ENCODE assay signal across 11 cellular contexts in the genomic region with DNA sequence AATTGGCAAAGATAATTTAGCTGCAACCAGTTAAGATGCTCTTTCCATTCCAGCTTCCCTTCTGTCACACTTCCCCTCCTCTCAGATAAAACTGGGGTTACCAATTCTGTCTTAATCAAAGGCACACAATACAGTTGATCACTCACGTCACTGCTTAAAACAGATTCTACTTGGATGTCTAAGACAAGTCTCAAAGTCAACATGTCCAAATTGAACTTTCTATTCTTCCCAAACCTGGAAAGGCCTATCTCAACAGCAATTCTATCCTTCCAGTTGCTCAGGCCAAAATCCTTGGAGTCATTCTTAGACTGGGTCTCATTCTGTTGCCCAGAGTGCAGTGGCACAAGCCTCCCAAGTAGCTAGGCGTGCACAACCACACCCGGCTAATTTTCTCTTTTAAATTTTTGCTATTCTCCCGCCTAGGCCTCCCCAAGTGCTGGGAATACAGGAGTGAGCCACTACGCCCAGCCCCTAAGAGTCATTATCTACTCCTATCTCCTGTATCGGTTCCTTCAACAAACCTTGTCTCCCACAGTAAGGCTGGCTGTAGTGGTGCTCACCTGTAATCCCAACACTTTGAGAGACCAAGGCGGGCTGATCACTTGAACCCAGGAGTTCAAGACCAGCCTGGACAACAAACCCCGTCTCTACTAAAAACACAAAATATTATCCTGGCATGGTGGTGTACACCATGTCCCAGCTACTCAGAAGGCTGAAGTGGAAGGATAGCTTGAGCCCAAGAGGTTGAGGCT. TPM values are rescaled to one million over a fixed set of nuclear protein-coding genes. Genes with fewer than 3 reads are reported as not detected.
DNase-seq lines count a peak whose midpoint lies in the region; ATAC-seq and TF ChIP-seq lines count a peak whose summit lies in the region.
"Had no signal": no experiment of that assay in that cellular context is flagged by ENCODE, and none has a peak within 500 bp of the region (broad histone marks: within the 10 kb centered on the region; RNA-seq: fewer than 3 reads in every experiment).

No MANE protein-coding gene starts in this region.

- H3K27ac ChIP-seq in colonic mucosa: no peak overlapping the region

- no peak for TF ChIP-seq CTCF in colonic mucosa (IDR thresholded peaks at IDR 0.05)

- H3K36me3 ChIP-seq in colonic mucosa: peaks cover 4% of the 10 kb centered on the region

- H3K4me1 ChIP-seq in colonic mucosa: no peaks in the 10 kb centered on the region

- no peaks in the 10 kb centered on the region for H3K27me3 Mint-ChIP-seq in activated T-helper 2 cell treated with anti-CD3 and anti-CD28 coated beads, Interferon-gamma antibody, Interleukin-2, Interleukin-4, amounts not matched to agents 10 μg/mL and 5 μg/mL and 100 μg/mL, durations not matched to agents 14 hours and 24 hours and 36 hours (ENCODE audit: low read depth)
- H3K27me3 Mint-ChIP-seq in stimulated activated naive B cell treated with anti-CD40 and anti-IgM and Interleukin-4, amounts not matched to agents 10 μg/mL and 1 μg/mL and 100 μg/mL, for 72 hours: no peaks in the 10 kb centered on the region

- peaks cover 48% of the 10 kb centered on the region for H3K4me1 Mint-ChIP-seq in activated T-helper 2 cell treated with anti-CD3 and anti-CD28 coated beads, Interferon-gamma antibody, Interleukin-2, Interleukin-4, amounts not matched to agents 10 μg/mL and 5 μg/mL and 100 μg/mL, durations not matched to agents 14 hours and 24 hours and 36 hours (ENCODE audit: low read depth)
- H3K4me1 Mint-ChIP-seq in stimulated activated naive B cell treated with anti-CD40 and anti-IgM and Interleukin-4, amounts not matched to agents 10 μg/mL and 1 μg/mL and 100 μg/mL, for 72 hours: peaks cover 34 to 57% of the 10 kb centered on the region in 2 donors

- intact Hi-C loops in activated T-helper 2 cell treated with anti-CD3 and anti-CD28 coated beads, Interferon-gamma antibody, Interleukin-2, Interleukin-4, amounts not matched to agents 10 μg/mL and 5 μg/mL and 100 μg/mL, durations not matched to agents 14 hours and 24 hours and 36 hours (cut with micrococcal nuclease): no loop called here
- intact Hi-C loops in colonic mucosa (cut with DNase I): no loop called here

- peak; percentile 27 for DNase-seq in stimulated activated CD4-positive, alpha-beta T cell treated with anti-CD3 and anti-CD28 coated beads, Interleukin-15, amount 100 ng/mL, for 24 hours
- DNase-seq in stimulated activated CD4-positive, alpha-beta T cell treated with anti-CD3 and anti-CD28 coated beads, Interleukin-4, amount 100 ng/mL, for 4 hours: no peak
- DNase-seq in activated T-helper 2 cell treated with anti-CD3 and anti-CD28 coated beads, Interferon-gamma antibody, Interleukin-2, Interleukin-4, amounts not matched to agents 10 μg/mL and 5 μg/mL and 100 μg/mL, durations not matched to agents 14 hours and 24 hours and 36 hours (ENCODE audit: low spot score): no peak
- DNase-seq in stimulated activated naive B cell treated with anti-CD40 and anti-IgM and Interleukin-4, amounts not matched to agents 10 μg/mL and 1 μg/mL and 100 μg/mL, for 72 hours: no peak
- DNase-seq in NCI-H526 treated with DMSO at 0.1 percent for 48 hours (lab: John Stamatoyannopoulos, UW): no peak
- no peak for DNase-seq in colonic mucosa
- DNase-seq: activated CD4-positive, CD25-positive, alpha-beta regulatory T cell treated with anti-CD3 and anti-CD28 coated beads, Interleukin-2, amount 50 U/mL, for 72 hours; COR-L47; IMR-90; NCI-H2171; stimulated activated naive CD4-positive, alpha-beta T cell treated with Interleukin-2 at 50 U/mL for 16 hours had no signal

- H3K9ac ChIP-seq in colonic mucosa (ENCODE audit: low read depth in 2 of 2, low read length in 2 of 2): no peak overlapping the region

- no peaks in the 10 kb centered on the region for H3K9me3 ChIP-seq in colonic mucosa

- H3K4me3 Mint-ChIP-seq in activated T-helper 2 cell treated with anti-CD3 and anti-CD28 coated beads, Interferon-gamma antibody, Interleukin-2, Interleukin-4, amounts not matched to agents 10 μg/mL and 5 μg/mL and 100 μg/mL, durations not matched to agents 14 hours and 24 hours and 36 hours (ENCODE audit: low read depth): no peak overlapping the region
- H3K4me3 Mint-ChIP-seq in stimulated activated naive B cell treated with anti-CD40 and anti-IgM and Interleukin-4, amounts not matched to agents 10 μg/mL and 1 μg/mL and 100 μg/mL, for 72 hours: peak overlapping the region in 1 of 2 donors; percentile 8

- no peak for ATAC-seq in stimulated activated naive B cell treated with anti-CD40 and anti-IgM and Interleukin-4, amounts not matched to agents 10 μg/mL and 1 μg/mL and 100 μg/mL, for 72 hours (replicated peaks)

- H3K4me3 ChIP-seq in colonic mucosa: no peak overlapping the region

- H3K27ac Mint-ChIP-seq in activated T-helper 2 cell treated with anti-CD3 and anti-CD28 coated beads, Interferon-gamma antibody, Interleukin-2, Interleukin-4, amounts not matched to agents 10 μg/mL and 5 μg/mL and 100 μg/mL, durations not matched to agents 14 hours and 24 hours and 36 hours: peak overlapping the region; percentile 50
- H3K27ac Mint-ChIP-seq in stimulated activated naive B cell treated with anti-CD40 and anti-IgM and Interleukin-4, amounts not matched to agents 10 μg/mL and 1 μg/mL and 100 μg/mL, for 72 hours: peak overlapping the region; percentile 85

- H3K9me3 Mint-ChIP-seq in activated T-helper 2 cell treated with anti-CD3 and anti-CD28 coated beads, Interferon-gamma antibody, Interleukin-2, Interleukin-4, amounts not matched to agents 10 μg/mL and 5 μg/mL and 100 μg/mL, durations not matched to agents 14 hours and 24 hours and 36 hours: no peaks in the 10 kb centered on the region
- H3K9me3 Mint-ChIP-seq in stimulated activated naive B cell treated with anti-CD40 and anti-IgM and Interleukin-4, amounts not matched to agents 10 μg/mL and 1 μg/mL and 100 μg/mL, for 72 hours: peaks cover 0 to 1% of the 10 kb centered on the region in 2 donors

- no peaks in the 10 kb centered on the region for H3K27me3 ChIP-seq in colonic mucosa

- H3K36me3 Mint-ChIP-seq in activated T-helper 2 cell treated with anti-CD3 and anti-CD28 coated beads, Interferon-gamma antibody, Interleukin-2, Interleukin-4, amounts not matched to agents 10 μg/mL and 5 μg/mL and 100 μg/mL, durations not matched to agents 14 hours and 24 hours and 36 hours (ENCODE audit: low read depth): peaks cover 88% of the 10 kb centered on the region
- peaks cover 61 to 78% of the 10 kb centered on the region in 2 donors for H3K36me3 Mint-ChIP-seq in stimulated activated naive B cell treated with anti-CD40 and anti-IgM and Interleukin-4, amounts not matched to agents 10 μg/mL and 1 μg/mL and 100 μg/mL, for 72 hours

RNA-seq across cellular contexts. Expression of a gene that starts 4.8 kb away (rescaled TPM):
- total RNA-seq in activated T-helper 2 cell treated with anti-CD3 and anti-CD28 coated beads, Interferon-gamma antibody, Interleukin-2, Interleukin-4, amounts not matched to agents 10 μg/mL and 5 μg/mL and 100 μg/mL, durations not matched to agents 14 hours and 24 hours and 36 hours: 1,969 and 2,120 TPM in 2 replicates
- total RNA-seq in colonic mucosa: 1,000 to 10,000 TPM; 1,421 to 1,478 TPM

RNA-seq across cellular contexts. Expression of a gene that starts 17.4 kb away (rescaled TPM):
- 44.2 and 45.4 TPM in 2 replicates for total RNA-seq in activated T-helper 2 cell treated with anti-CD3 and anti-CD28 coated beads, Interferon-gamma antibody, Interleukin-2, Interleukin-4, amounts not matched to agents 10 μg/mL and 5 μg/mL and 100 μg/mL, durations not matched to agents 14 hours and 24 hours and 36 hours
- total RNA-seq in colonic mucosa: 10 to 100 TPM; 24.3 to 39.8 TPM

RNA-seq across cellular contexts. Expression of a gene that starts 39.0 kb away (rescaled TPM):
- 278 and 292 TPM in 2 replicates for total RNA-seq in activated T-helper 2 cell treated with anti-CD3 and anti-CD28 coated beads, Interferon-gamma antibody, Interleukin-2, Interleukin-4, amounts not matched to agents 10 μg/mL and 5 μg/mL and 100 μg/mL, durations not matched to agents 14 hours and 24 hours and 36 hours
- 100 to 1,000 TPM; 197 to 198 TPM for total RNA-seq in colonic mucosa

RNA-seq across cellular contexts. Expression of a gene that starts 39.2 kb away (rescaled TPM):
- total RNA-seq in activated T-helper 2 cell treated with anti-CD3 and anti-CD28 coated beads, Interferon-gamma antibody, Interleukin-2, Interleukin-4, amounts not matched to agents 10 μg/mL and 5 μg/mL and 100 μg/mL, durations not matched to agents 14 hours and 24 hours and 36 hours: 57.0 and 57.9 TPM in 2 replicates
- 10 to 100 TPM; 44.9 to 47.3 TPM for total RNA-seq in colonic mucosa

RNA-seq across cellular contexts. Expression of a gene that starts 53.7 kb away (rescaled TPM):
- 10.5 and 11.4 TPM in 2 replicates for total RNA-seq in activated T-helper 2 cell treated with anti-CD3 and anti-CD28 coated beads, Interferon-gamma antibody, Interleukin-2, Interleukin-4, amounts not matched to agents 10 μg/mL and 5 μg/mL and 100 μg/mL, durations not matched to agents 14 hours and 24 hours and 36 hours
- total RNA-seq in colonic mucosa: 1 to 10 TPM; 6.8 to 8.3 TPM
